ENCODE assay signal across 19 cellular contexts in genomic region chr10:98433881-98434732, GRCh38. TPM values are rescaled to one million over a fixed set of nuclear protein-coding genes. Genes with fewer than 3 reads are reported as not detected.
DNase-seq lines count a peak whose midpoint lies in the region; ATAC-seq, FAIRE-seq and TF ChIP-seq lines count a peak whose summit lies in the region.
"Had no signal": no experiment of that assay in that cellular context is flagged by ENCODE, and none has a peak within 500 bp of the region (broad histone marks: within the 10 kb centered on the region; RNA-seq: fewer than 3 reads in every experiment).

No MANE protein-coding gene starts in this region.

- no peak for TF ChIP-seq POLR2A in HCT116 (IDR thresholded peaks at IDR 0.05; ENCODE audit: borderline replicate concordance, extremely low read depth, insufficient read depth, insufficient read length)

- BruUV-seq in HCT116 (replicated peaks; lab: Mats Ljungman, UMichigan), result no TSS peak

- no peak overlapping the region for H3K4me3 ChIP-seq in HCT116 (replicated peaks in 1 of 2; ENCODE audit: low read depth in 1 of 2, low read length in 2 of 2)
- H3K4me3 ChIP-seq in foreskin fibroblast (ENCODE audit: low read depth in 1 of 2, low read length in 2 of 2), result no peak overlapping the region
- no peak overlapping the region for H3K4me3 ChIP-seq in coronary artery
- H3K4me3 ChIP-seq in SK-N-SH (ENCODE audit: low read depth in 2 of 2, low read length in 1 of 2), result no peak overlapping the region
- H3K4me3 ChIP-seq: cardiac muscle cell, left lung, smooth muscle cell, thyroid gland had no signal

- H3K27ac ChIP-seq in HCT116 (ENCODE audit: low read depth, low read length) (no peak overlapping the region), coronary artery (no peak overlapping the region), SK-N-SH (ENCODE audit: low read depth in 2 of 2, low read length in 1 of 2) (no peak overlapping the region)
- H3K27ac ChIP-seq: cardiac muscle cell, left lung, thyroid gland had no signal

- H3K79me2 ChIP-seq in HCT116 (ENCODE audit: insufficient read depth, low read length) (no peaks in the 10 kb centered on the region), SK-N-SH (ENCODE audit: insufficient read depth) (no peaks in the 10 kb centered on the region)

- CTCF ChIA-PET in HCT116 (lab: Charles Lee), result interaction anchor here (1.4 to 3.8 kb wide), 2 partner anchors 9 to 11 kb away, joined by 3 to 22 read pairs; no protein-coding TSS in a partner anchor
- CTCF ChIA-PET in SK-N-SH (lab: Yijun Ruan, JAX), result interaction anchor here (3.5 kb wide), 1 partner anchor 9 kb away, joined by 19 read pairs; no protein-coding TSS in a partner anchor

- peak; percentile 86 for FAIRE-seq in urothelium cell line (lab: Jason Lieb, UNC)

- no peaks in the 10 kb centered on the region for H3K9me2 ChIP-seq in HCT116 (ENCODE audit: insufficient read depth)
- no peaks in the 10 kb centered on the region for H3K9me2 ChIP-seq in SK-N-SH

- ATAC-seq in HCT116, result peak; percentile 73
- ATAC-seq: activated CD4-positive, alpha-beta T cell treated with anti-CD3 and anti-CD28 coated beads for 36 hours; left lung; naive thymus-derived CD8-positive, alpha-beta T cell had no signal

- POLR2A ChIA-PET in HCT116 (lab: Charles Lee), result no interaction called here
- POLR2A ChIA-PET in SK-N-SH (lab: Yijun Ruan, JAX), result interaction anchor here (0.5 kb wide), 1 partner anchor 8 kb away, joined by 4 read pairs; no protein-coding TSS in a partner anchor

- H2AFZ ChIP-seq in HCT116 (ENCODE audit: low read depth, low read length, poor library complexity, severe bottlenecking), result no peak overlapping the region
- H2AFZ ChIP-seq in SK-N-SH (ENCODE audit: low read depth), result no peak overlapping the region

- no peak for TF ChIP-seq CTCF in HCT116 (IDR thresholded peaks at IDR 0.05 in 2 of 3, conservative IDR thresholded peaks at IDR 0.05 in 1 of 3; ENCODE audit: borderline replicate concordance in 1 of 3, insufficient read depth in 1 of 3, low read depth in 2 of 3, low read length in 2 of 3)
- TF ChIP-seq CTCF in foreskin fibroblast (IDR thresholded peaks at IDR 0.05; ENCODE audit: low read depth, low read length), result no peak
- TF ChIP-seq CTCF in coronary artery (IDR thresholded peaks at IDR 0.05), result no peak
- TF ChIP-seq CTCF in SK-N-SH (IDR thresholded peaks at IDR 0.05), result no peak

- no peak overlapping the region for H3K9ac ChIP-seq in HCT116 (ENCODE audit: low read length)
- H3K9ac ChIP-seq in SK-N-SH, result no peak overlapping the region

- RAD21 ChIA-PET in HCT116 (lab: Charles Lee; ENCODE audit: low non-redundant PET in 1 of 2, low total read pairs in 2 of 2, uncharacterized antibody in 2 of 2, unreplicated experiment in 2 of 2), result interaction anchor here in 1 of 2 experiments (1.0 kb wide), 1 partner anchor 9 kb away, joined by 3 read pairs; no protein-coding TSS in a partner anchor

- no peak for DNase-seq in HCT116 (ENCODE audit: low read depth, low spot score)
- peak; percentile 18 to 20 for DNase-seq in SW 1271 (lab: John Stamatoyannopoulos, UW)
- peak; percentile 62 to 69 for DNase-seq in foreskin fibroblast
- DNase-seq in urothelium cell line (ENCODE audit: low spot score), result peak; percentile 60
- no peak for DNase-seq in coronary artery (ENCODE audit: low spot score)
- DNase-seq in NCI-H1436 treated with DMSO at 0.1 percent for 48 hours (lab: John Stamatoyannopoulos, UW), result no peak
- DNase-seq in SK-N-SH, result no peak
- DNase-seq: activated CD4-positive, alpha-beta T cell treated with anti-CD3 and anti-CD28 coated beads for 36 hours; DMS53; effector CD4-positive, alpha-beta T cell; KBM-7; left lung; naive thymus-derived CD8-positive, alpha-beta T cell; NCI-H1105 treated with DMSO at 0.1 percent for 48 hours; NK-92 treated with Interleukin-12 subunit alpha and Interleukin-12 subunit beta, amount 100 ng/mL, for 24 hours; SHP77 treated with DMSO at 0.1 percent for 48 hours; thyroid gland had no signal

- H3K9me3 ChIP-seq in HCT116 (ENCODE audit: control insufficient read depth in 1 of 2, insufficient read depth in 1 of 2, low read depth in 1 of 2, low read length in 2 of 2) (no peaks in the 10 kb centered on the region), SK-N-SH (peaks cover 4% of the 10 kb centered on the region; the same call in 1 of the 2 replicates)
- H3K9me3 ChIP-seq: thyroid gland had no signal

- H3K4me2 ChIP-seq in HCT116 (ENCODE audit: low read length) (peak overlapping the region; percentile 14; the same call in 1 of the 2 replicates), SK-N-SH (no peak overlapping the region)
- H3K4me2 ChIP-seq: smooth muscle cell had no signal

- H3K4me1 ChIP-seq in HCT116 (ENCODE audit: control insufficient read depth in 1 of 2, insufficient read depth in 2 of 2, low read length in 2 of 2), result peaks cover 0 to 12% of the 10 kb centered on the region in 2 experiments; a peak in 3 of 4 replicates
- no peaks in the 10 kb centered on the region for H3K4me1 ChIP-seq in SK-N-SH (ENCODE audit: control insufficient read depth in 1 of 2, insufficient read depth in 2 of 2, low read depth in 1 of 2, low read length in 1 of 2)
- H3K4me1 ChIP-seq: thyroid gland had no signal

- no peak for TF ChIP-seq EP300 in SK-N-SH (IDR thresholded peaks at IDR 0.05; ENCODE audit: borderline replicate concordance in 1 of 2, low read depth in 1 of 2, low read length in 1 of 2)

- TF ChIP-seq RAD21 in HCT116 (IDR thresholded peaks at IDR 0.05; ENCODE audit: low read depth) (no peak), SK-N-SH (IDR thresholded peaks at IDR 0.05; ENCODE audit: low read length) (no peak)

- H3K27me3 ChIP-seq in HCT116 (ENCODE audit: insufficient read depth, low read length) (no peaks in the 10 kb centered on the region), SK-N-SH (ENCODE audit: insufficient read depth) (no peaks in the 10 kb centered on the region)
- H3K27me3 ChIP-seq: cardiac muscle cell, left lung, thyroid gland had no signal

- intact Hi-C loops in HCT116 (cut with micrococcal nuclease), result no loop called here

- H4K20me1 ChIP-seq in HCT116 (ENCODE audit: insufficient read depth) (no peaks in the 10 kb centered on the region), SK-N-SH (ENCODE audit: insufficient read depth) (no peaks in the 10 kb centered on the region)

- WGBS in SK-N-SH (ENCODE audit: low lambda C conversion rate), result 93% methylated on average over 20 of the region's 21 CpGs

- peaks cover 19 to 35% of the 10 kb centered on the region in 2 experiments; a peak in 3 of 4 replicates for H3K36me3 ChIP-seq in HCT116 (ENCODE audit: control insufficient read depth in 1 of 2, insufficient read depth in 2 of 2, low read length in 2 of 2)
- peaks cover 41 to 48% of the 10 kb centered on the region in 2 experiments for H3K36me3 ChIP-seq in SK-N-SH (replicated peaks in 1 of 2; ENCODE audit: control insufficient read depth in 1 of 2, insufficient read depth in 2 of 2, low read length in 1 of 2)

- no peaks in the 10 kb centered on the region for H3F3A ChIP-seq in SK-N-SH (replicated peaks; ENCODE audit: insufficient read depth)

TF ChIP-seq in HCT116, 20 proteins besides CTCF, POLR2A, EP300 and RAD21:
- TF ChIP-seq YY1 (IDR thresholded peaks at IDR 0.05; ENCODE audit: extremely low read depth, insufficient replicate concordance, low read depth, low read length), result no peak
- 0 out of 2 replicates have a peak, but pooled peaks have one; percentile 24 for TF ChIP-seq FOSL1 (IDR thresholded peaks at IDR 0.05; ENCODE audit: low read depth)
- peak; percentile 20; the same call in 1 of the 2 replicates for TF ChIP-seq JUND (IDR thresholded peaks at IDR 0.05)

TF ChIP-seq in SK-N-SH, 30 proteins besides CTCF, POLR2A, EP300 and RAD21 (continues in another document):
- TF ChIP-seq FOXJ3 (CRISPR knock-in tag; IDR thresholded peaks at IDR 0.05), result no peak
- no peak for TF ChIP-seq POLR2AphosphoS5 (IDR thresholded peaks at IDR 0.05; ENCODE audit: low read depth, low read length)
- TF ChIP-seq IRF3 (IDR thresholded peaks at IDR 0.05; ENCODE audit: low read depth, low read length), result no peak
- TF ChIP-seq SIN3A (IDR thresholded peaks at IDR 0.05; ENCODE audit: borderline replicate concordance, low read depth, low read length), result no peak
- no peak for TF ChIP-seq RFX5 (IDR thresholded peaks at IDR 0.05; ENCODE audit: low read length)
- TF ChIP-seq USF1 (IDR thresholded peaks at IDR 0.05; ENCODE audit: borderline replicate concordance, low read depth), result no peak

RNA-seq across cellular contexts. Expression of gene HPS1, which starts 12.6 kb away (rescaled TPM):
- total RNA-seq in HCT116 (2021; ENCODE audit: unreplicated experiment), result 64.3 TPM
- 57.4 and 57.5 TPM in 2 replicates for polyA plus RNA-seq in HCT116 (2012)
- 39.2 and 41.4 TPM in 2 replicates for polyA plus RNA-seq in SK-N-SH (2012; rRNA removed)
- polyA plus RNA-seq in SK-N-SH (2012; cell fraction: cytosol; rRNA removed), result 26.6 and 32.3 TPM in 2 replicates
- 97.5 and 118 TPM in 2 replicates for polyA plus RNA-seq in SK-N-SH (2012; cell fraction: nucleus; rRNA removed)

RNA-seq across cellular contexts. Expression of gene PYROXD2, which starts 19.1 kb away (rescaled TPM):
- 14.2 TPM for total RNA-seq in HCT116 (2021; ENCODE audit: unreplicated experiment)
- polyA plus RNA-seq in HCT116 (2012), result 8.3 and 9.5 TPM in 2 replicates
- 26.5 and 26.7 TPM in 2 replicates for polyA plus RNA-seq in SK-N-SH (2012; rRNA removed)
- 14.6 and 21.0 TPM in 2 replicates for polyA plus RNA-seq in SK-N-SH (2012; cell fraction: cytosol; rRNA removed)
- 115 and 123 TPM in 2 replicates for polyA plus RNA-seq in SK-N-SH (2012; cell fraction: nucleus; rRNA removed)

Comparison
In these comparisons a context has a peak if more than half of its experiments do, and no peak if none do; other contexts are left out.
1. DNase-seq: peak in SW 1271 (2 of 2), foreskin fibroblast (2 of 2) and urothelium cell line (single experiment); none in HCT116 (single experiment), coronary artery (single experiment), NCI-H1436 treated with DMSO at 0.1 percent for 48 hours (single experiment) and SK-N-SH (single experiment).
2. Of the 11 proteins assayed by ChIP-seq in both SK-N-SH and HCT116: peak only in SK-N-SH: none; only in HCT116: JUND; in both: none; in neither: 10.